1 cellular context compared by ENCODE assay signal in the genomic region with DNA sequence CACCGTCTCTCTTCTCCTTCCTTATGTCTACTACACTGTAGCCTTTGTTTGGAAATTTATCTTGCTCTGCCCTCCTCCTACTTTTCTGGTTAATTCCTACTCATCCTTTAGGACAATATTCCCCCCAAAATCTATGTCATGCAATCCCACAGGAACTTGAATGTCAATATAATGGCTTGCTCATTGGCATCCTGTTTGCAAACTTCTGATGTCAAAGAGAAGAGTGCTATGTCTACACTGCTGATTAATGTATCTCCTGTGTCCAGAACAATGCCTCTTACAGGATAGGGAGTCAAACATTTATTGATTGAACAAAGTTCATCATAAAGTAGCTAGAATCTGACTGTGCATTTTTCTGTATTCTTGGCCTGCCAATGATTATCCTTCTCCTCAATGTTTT.
A peak's percentile ranks its signal among the peaks of the same experiment; 100 is the strongest.
TF ChIP-seq lines count a peak whose summit lies in the region.

No MANE protein-coding gene starts in this region.

TF ChIP-seq in HepG2, 621 proteins besides CTCF, POLR2A, EP300 and RAD21 (continues in another document):
- TF ChIP-seq AGO1 (IDR thresholded peaks at IDR 0.05; ENCODE audit: low read depth, low read length, poor library complexity, severe bottlenecking) (no peak), NRL (CRISPR knock-in tag; IDR thresholded peaks at IDR 0.05; ENCODE audit: borderline replicate concordance) (no peak), IRF2 (CRISPR knock-in tag; IDR thresholded peaks at IDR 0.05) (0 out of 2 replicates have a peak, but pooled peaks have one; percentile 27), SOX6 (IDR thresholded peaks at IDR 0.05) (no peak), SOX6 (CRISPR knock-in tag; IDR thresholded peaks at IDR 0.05) (peak; percentile 95), SMARCC2 (IDR thresholded peaks at IDR 0.05) (no peak), ZNF570 (CRISPR knock-in tag; IDR thresholded peaks at IDR 0.05; ENCODE audit: borderline replicate concordance) (no peak), ZNF383 (CRISPR knock-in tag; IDR thresholded peaks at IDR 0.05; ENCODE audit: borderline replicate concordance) (no peak), ARNT (IDR thresholded peaks at IDR 0.05) (no peak), ATF7 (IDR thresholded peaks at IDR 0.05) (no peak), ATF7 (CRISPR knock-in tag; IDR thresholded peaks at IDR 0.05) (no peak), GATAD2A (CRISPR knock-in tag; IDR thresholded peaks at IDR 0.05) (peak; percentile 91), KAT8 (CRISPR knock-in tag; IDR thresholded peaks at IDR 0.05) (peak; percentile 75), TP53 (CRISPR knock-in tag; conservative IDR thresholded peaks at IDR 0.05) (no peak), HDAC2 (CRISPR knock-in tag; IDR thresholded peaks at IDR 0.05) (peak; percentile 64), SOX5 (CRISPR knock-in tag; IDR thresholded peaks at IDR 0.05; ENCODE audit: borderline replicate concordance) (peak; percentile 97), ZNF678 (CRISPR knock-in tag; IDR thresholded peaks at IDR 0.05) (no peak), MAFK (conservative IDR thresholded peaks at IDR 0.05 in 1 of 2, IDR thresholded peaks at IDR 0.05 in 1 of 2; ENCODE audit: low read length in 2 of 2) (peak; percentile 83 to 91), ZNF331 (CRISPR knock-in tag; IDR thresholded peaks at IDR 0.05) (peak; percentile 71; the same call in 1 of the 2 replicates), TOE1 (CRISPR knock-in tag; IDR thresholded peaks at IDR 0.05) (no peak), NR2F6 (IDR thresholded peaks at IDR 0.05) (0 out of 2 replicates have a peak, but pooled peaks have one; percentile 12), NR2F6 (CRISPR knock-in tag; IDR thresholded peaks at IDR 0.05) (peak; percentile 38; the same call in 1 of the 2 replicates), ZNF768 (CRISPR knock-in tag; IDR thresholded peaks at IDR 0.05) (no peak), ERF (CRISPR knock-in tag; IDR thresholded peaks at IDR 0.05) (0 out of 2 replicates have a peak, but pooled peaks have one; percentile 37), ZNF780A (CRISPR knock-in tag; IDR thresholded peaks at IDR 0.05) (no peak)
- TF ChIP-seq, protein P1, sequence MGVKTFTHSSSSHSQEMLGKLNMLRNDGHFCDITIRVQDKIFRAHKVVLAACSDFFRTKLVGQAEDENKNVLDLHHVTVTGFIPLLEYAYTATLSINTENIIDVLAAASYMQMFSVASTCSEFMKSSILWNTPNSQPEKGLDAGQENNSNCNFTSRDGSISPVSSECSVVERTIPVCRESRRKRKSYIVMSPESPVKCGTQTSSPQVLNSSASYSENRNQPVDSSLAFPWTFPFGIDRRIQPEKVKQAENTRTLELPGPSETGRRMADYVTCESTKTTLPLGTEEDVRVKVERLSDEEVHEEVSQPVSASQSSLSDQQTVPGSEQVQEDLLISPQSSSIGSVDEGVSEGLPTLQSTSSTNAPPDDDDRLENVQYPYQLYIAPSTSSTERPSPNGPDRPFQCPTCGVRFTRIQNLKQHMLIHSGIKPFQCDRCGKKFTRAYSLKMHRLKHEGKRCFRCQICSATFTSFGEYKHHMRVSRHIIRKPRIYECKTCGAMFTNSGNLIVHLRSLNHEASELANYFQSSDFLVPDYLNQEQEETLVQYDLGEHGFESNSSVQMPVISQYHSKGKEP (CRISPR knock-in tag; IDR thresholded peaks at IDR 0.05) = no peak
- TF ChIP-seq, protein P2, sequence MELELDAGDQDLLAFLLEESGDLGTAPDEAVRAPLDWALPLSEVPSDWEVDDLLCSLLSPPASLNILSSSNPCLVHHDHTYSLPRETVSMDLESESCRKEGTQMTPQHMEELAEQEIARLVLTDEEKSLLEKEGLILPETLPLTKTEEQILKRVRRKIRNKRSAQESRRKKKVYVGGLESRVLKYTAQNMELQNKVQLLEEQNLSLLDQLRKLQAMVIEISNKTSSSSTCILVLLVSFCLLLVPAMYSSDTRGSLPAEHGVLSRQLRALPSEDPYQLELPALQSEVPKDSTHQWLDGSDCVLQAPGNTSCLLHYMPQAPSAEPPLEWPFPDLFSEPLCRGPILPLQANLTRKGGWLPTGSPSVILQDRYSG (CRISPR knock-in tag; IDR thresholded peaks at IDR 0.05) = no peak
- TF ChIP-seq, protein P3, sequence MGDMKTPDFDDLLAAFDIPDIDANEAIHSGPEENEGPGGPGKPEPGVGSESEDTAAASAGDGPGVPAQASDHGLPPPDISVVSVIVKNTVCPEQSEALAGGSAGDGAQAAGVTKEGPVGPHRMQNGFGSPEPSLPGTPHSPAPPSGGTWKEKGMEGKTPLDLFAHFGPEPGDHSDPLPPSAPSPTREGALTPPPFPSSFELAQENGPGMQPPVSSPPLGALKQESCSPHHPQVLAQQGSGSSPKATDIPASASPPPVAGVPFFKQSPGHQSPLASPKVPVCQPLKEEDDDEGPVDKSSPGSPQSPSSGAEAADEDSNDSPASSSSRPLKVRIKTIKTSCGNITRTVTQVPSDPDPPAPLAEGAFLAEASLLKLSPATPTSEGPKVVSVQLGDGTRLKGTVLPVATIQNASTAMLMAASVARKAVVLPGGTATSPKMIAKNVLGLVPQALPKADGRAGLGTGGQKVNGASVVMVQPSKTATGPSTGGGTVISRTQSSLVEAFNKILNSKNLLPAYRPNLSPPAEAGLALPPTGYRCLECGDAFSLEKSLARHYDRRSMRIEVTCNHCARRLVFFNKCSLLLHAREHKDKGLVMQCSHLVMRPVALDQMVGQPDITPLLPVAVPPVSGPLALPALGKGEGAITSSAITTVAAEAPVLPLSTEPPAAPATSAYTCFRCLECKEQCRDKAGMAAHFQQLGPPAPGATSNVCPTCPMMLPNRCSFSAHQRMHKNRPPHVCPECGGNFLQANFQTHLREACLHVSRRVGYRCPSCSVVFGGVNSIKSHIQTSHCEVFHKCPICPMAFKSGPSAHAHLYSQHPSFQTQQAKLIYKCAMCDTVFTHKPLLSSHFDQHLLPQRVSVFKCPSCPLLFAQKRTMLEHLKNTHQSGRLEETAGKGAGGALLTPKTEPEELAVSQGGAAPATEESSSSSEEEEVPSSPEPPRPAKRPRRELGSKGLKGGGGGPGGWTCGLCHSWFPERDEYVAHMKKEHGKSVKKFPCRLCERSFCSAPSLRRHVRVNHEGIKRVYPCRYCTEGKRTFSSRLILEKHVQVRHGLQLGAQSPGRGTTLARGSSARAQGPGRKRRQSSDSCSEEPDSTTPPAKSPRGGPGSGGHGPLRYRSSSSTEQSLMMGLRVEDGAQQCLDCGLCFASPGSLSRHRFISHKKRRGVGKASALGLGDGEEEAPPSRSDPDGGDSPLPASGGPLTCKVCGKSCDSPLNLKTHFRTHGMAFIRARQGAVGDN (CRISPR knock-in tag; IDR thresholded peaks at IDR 0.05) = no peak
- TF ChIP-seq, protein P4, sequence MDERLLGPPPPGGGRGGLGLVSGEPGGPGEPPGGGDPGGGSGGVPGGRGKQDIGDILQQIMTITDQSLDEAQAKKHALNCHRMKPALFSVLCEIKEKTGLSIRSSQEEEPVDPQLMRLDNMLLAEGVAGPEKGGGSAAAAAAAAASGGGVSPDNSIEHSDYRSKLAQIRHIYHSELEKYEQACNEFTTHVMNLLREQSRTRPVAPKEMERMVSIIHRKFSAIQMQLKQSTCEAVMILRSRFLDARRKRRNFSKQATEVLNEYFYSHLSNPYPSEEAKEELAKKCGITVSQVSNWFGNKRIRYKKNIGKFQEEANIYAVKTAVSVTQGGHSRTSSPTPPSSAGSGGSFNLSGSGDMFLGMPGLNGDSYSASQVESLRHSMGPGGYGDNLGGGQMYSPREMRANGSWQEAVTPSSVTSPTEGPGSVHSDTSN (CRISPR knock-in tag; IDR thresholded peaks at IDR 0.05) = peak; percentile 57; the same call in 1 of the 2 replicates
- TF ChIP-seq, protein P5, sequence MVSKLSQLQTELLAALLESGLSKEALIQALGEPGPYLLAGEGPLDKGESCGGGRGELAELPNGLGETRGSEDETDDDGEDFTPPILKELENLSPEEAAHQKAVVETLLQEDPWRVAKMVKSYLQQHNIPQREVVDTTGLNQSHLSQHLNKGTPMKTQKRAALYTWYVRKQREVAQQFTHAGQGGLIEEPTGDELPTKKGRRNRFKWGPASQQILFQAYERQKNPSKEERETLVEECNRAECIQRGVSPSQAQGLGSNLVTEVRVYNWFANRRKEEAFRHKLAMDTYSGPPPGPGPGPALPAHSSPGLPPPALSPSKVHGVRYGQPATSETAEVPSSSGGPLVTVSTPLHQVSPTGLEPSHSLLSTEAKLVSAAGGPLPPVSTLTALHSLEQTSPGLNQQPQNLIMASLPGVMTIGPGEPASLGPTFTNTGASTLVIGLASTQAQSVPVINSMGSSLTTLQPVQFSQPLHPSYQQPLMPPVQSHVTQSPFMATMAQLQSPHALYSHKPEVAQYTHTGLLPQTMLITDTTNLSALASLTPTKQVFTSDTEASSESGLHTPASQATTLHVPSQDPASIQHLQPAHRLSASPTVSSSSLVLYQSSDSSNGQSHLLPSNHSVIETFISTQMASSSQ (IDR thresholded peaks at IDR 0.05; ENCODE audit: low read depth) = 0 out of 2 replicates have a peak, but pooled peaks have one; percentile 29
- TF ChIP-seq, protein P5 (CRISPR knock-in tag; IDR thresholded peaks at IDR 0.05; ENCODE audit: borderline replicate concordance) = no peak
- TF ChIP-seq, protein P6, sequence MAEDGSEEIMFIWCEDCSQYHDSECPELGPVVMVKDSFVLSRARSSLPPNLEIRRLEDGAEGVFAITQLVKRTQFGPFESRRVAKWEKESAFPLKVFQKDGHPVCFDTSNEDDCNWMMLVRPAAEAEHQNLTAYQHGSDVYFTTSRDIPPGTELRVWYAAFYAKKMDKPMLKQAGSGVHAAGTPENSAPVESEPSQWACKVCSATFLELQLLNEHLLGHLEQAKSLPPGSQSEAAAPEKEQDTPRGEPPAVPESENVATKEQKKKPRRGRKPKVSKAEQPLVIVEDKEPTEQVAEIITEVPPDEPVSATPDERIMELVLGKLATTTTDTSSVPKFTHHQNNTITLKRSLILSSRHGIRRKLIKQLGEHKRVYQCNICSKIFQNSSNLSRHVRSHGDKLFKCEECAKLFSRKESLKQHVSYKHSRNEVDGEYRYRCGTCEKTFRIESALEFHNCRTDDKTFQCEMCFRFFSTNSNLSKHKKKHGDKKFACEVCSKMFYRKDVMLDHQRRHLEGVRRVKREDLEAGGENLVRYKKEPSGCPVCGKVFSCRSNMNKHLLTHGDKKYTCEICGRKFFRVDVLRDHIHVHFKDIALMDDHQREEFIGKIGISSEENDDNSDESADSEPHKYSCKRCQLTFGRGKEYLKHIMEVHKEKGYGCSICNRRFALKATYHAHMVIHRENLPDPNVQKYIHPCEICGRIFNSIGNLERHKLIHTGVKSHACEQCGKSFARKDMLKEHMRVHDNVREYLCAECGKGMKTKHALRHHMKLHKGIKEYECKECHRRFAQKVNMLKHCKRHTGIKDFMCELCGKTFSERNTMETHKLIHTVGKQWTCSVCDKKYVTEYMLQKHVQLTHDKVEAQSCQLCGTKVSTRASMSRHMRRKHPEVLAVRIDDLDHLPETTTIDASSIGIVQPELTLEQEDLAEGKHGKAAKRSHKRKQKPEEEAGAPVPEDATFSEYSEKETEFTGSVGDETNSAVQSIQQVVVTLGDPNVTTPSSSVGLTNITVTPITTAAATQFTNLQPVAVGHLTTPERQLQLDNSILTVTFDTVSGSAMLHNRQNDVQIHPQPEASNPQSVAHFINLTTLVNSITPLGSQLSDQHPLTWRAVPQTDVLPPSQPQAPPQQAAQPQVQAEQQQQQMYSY (CRISPR knock-in tag; IDR thresholded peaks at IDR 0.05) = no peak
- TF ChIP-seq, protein P7, sequence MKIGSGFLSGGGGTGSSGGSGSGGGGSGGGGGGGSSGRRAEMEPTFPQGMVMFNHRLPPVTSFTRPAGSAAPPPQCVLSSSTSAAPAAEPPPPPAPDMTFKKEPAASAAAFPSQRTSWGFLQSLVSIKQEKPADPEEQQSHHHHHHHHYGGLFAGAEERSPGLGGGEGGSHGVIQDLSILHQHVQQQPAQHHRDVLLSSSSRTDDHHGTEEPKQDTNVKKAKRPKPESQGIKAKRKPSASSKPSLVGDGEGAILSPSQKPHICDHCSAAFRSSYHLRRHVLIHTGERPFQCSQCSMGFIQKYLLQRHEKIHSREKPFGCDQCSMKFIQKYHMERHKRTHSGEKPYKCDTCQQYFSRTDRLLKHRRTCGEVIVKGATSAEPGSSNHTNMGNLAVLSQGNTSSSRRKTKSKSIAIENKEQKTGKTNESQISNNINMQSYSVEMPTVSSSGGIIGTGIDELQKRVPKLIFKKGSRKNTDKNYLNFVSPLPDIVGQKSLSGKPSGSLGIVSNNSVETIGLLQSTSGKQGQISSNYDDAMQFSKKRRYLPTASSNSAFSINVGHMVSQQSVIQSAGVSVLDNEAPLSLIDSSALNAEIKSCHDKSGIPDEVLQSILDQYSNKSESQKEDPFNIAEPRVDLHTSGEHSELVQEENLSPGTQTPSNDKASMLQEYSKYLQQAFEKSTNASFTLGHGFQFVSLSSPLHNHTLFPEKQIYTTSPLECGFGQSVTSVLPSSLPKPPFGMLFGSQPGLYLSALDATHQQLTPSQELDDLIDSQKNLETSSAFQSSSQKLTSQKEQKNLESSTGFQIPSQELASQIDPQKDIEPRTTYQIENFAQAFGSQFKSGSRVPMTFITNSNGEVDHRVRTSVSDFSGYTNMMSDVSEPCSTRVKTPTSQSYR (CRISPR knock-in tag; IDR thresholded peaks at IDR 0.05; ENCODE audit: borderline replicate concordance) = peak; percentile 25; the same call in 1 of the 2 replicates
